ENCODE assay signal across 5 cellular contexts in the genomic region with DNA sequence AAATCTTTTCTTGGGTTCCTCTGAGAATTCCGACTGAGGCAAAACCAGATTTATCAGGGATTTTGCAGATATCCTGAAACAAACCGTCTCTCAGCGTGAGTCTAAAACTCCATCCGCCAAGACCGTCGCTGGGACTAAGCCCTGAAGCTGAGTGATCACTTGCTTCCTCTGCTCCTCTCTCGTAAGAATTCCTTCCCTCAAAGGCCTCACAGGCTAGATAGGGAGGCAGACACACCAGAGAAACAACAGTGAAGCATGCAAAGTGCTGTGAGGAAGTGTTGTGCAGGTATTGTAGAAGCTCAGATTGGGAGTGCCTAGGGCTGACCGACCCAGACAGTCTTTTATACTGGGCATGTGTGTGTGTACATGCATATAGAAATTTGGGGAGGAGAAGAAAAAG.
"Had no signal": no experiment of that assay in that cellular context is flagged by ENCODE, and none has a peak within 500 bp of the region (broad histone marks: within the 10 kb centered on the region; RNA-seq: fewer than 3 reads in every experiment).

No MANE protein-coding gene starts in this region.

- H3K9me3 Mint-ChIP-seq: H9 had no signal

- ATAC-seq: K562 had no signal

- H3K4me3 ChIP-seq: K562 had no signal

- H3K4me3 Mint-ChIP-seq: H9 had no signal

- DNase-seq: GOT3, H9, HCEC 1CT, IMR-90 had no signal
